In the genomic region with DNA sequence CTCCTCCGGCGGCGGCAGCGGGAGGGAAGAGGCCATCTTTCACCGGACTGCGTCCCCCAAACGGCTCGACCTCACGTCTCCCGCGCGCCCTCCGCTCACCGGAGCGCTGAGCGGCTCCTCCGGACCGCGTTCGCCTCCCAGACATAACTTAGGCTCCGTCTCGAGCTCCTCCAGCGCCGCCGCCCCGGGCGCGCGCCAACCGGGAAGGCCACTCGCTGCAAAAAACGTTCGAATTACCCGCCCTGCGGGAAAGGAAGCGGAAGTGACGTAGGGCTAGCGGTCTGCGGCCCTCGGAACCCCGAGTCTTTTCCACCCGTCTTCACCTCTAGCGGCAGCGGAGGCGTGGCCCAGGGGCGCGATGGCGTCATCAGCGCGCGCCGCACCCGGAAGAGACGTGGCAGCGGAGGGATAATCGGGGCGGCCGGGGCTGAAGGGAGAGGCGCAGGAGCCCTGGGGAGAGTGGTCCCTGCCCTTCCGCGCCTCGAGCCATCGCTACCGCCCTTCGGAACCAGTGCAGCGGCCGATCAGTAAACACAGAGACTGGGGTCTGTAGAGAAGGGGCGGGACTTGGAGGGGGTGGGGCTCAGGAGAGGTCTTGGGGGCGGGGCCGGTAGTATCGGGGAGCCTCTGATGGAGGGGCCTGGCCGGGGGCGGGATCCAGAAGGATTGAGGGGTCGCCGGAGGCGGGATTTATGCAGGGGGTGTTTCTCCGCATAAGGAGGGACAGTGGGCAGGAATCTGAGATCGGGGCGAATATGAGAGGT, we compare ENCODE assay signal across 1 cellular context.
TF ChIP-seq lines count a peak whose summit lies in the region.

A gene with protein sequence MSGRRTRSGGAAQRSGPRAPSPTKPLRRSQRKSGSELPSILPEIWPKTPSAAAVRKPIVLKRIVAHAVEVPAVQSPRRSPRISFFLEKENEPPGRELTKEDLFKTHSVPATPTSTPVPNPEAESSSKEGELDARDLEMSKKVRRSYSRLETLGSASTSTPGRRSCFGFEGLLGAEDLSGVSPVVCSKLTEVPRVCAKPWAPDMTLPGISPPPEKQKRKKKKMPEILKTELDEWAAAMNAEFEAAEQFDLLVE (minus strand): TSS at position 207 of the 764 bp plus-strand sequence. CDS start 62 bp downstream, at position 145.
A gene (plus strand): TSS at position 389 of the 764 bp plus-strand sequence. CDS start 477 bp downstream, outside the sequence.

TF ChIP-seq in GM12878, 131 proteins besides CTCF, POLR2A, EP300 and RAD21 (continued from another document):
- TF ChIP-seq, protein P1, sequence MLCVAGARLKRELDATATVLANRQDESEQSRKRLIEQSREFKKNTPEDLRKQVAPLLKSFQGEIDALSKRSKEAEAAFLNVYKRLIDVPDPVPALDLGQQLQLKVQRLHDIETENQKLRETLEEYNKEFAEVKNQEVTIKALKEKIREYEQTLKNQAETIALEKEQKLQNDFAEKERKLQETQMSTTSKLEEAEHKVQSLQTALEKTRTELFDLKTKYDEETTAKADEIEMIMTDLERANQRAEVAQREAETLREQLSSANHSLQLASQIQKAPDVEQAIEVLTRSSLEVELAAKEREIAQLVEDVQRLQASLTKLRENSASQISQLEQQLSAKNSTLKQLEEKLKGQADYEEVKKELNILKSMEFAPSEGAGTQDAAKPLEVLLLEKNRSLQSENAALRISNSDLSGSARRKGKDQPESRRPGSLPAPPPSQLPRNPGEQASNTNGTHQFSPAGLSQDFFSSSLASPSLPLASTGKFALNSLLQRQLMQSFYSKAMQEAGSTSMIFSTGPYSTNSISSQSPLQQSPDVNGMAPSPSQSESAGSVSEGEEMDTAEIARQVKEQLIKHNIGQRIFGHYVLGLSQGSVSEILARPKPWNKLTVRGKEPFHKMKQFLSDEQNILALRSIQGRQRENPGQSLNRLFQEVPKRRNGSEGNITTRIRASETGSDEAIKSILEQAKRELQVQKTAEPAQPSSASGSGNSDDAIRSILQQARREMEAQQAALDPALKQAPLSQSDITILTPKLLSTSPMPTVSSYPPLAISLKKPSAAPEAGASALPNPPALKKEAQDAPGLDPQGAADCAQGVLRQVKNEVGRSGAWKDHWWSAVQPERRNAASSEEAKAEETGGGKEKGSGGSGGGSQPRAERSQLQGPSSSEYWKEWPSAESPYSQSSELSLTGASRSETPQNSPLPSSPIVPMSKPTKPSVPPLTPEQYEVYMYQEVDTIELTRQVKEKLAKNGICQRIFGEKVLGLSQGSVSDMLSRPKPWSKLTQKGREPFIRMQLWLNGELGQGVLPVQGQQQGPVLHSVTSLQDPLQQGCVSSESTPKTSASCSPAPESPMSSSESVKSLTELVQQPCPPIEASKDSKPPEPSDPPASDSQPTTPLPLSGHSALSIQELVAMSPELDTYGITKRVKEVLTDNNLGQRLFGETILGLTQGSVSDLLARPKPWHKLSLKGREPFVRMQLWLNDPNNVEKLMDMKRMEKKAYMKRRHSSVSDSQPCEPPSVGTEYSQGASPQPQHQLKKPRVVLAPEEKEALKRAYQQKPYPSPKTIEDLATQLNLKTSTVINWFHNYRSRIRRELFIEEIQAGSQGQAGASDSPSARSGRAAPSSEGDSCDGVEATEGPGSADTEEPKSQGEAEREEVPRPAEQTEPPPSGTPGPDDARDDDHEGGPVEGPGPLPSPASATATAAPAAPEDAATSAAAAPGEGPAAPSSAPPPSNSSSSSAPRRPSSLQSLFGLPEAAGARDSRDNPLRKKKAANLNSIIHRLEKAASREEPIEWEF (IDR thresholded peaks at IDR 0.05; ENCODE audit: insufficient replicate concordance, low read depth, low read length), result no peak
- TF ChIP-seq BCL11A (IDR thresholded peaks at IDR 0.05; ENCODE audit: low read depth, low read length), result no peak
- no peak for TF ChIP-seq HDAC6 (IDR thresholded peaks at IDR 0.05; ENCODE audit: unreplicated experiment)
- TF ChIP-seq YY1 (IDR thresholded peaks at IDR 0.05; ENCODE audit: low read depth, low read length), result peak; percentile 33
- no peak; the same call in 1 of the 2 replicates for TF ChIP-seq SMARCA5 (IDR thresholded peaks at IDR 0.05)
- TF ChIP-seq, protein P2, sequence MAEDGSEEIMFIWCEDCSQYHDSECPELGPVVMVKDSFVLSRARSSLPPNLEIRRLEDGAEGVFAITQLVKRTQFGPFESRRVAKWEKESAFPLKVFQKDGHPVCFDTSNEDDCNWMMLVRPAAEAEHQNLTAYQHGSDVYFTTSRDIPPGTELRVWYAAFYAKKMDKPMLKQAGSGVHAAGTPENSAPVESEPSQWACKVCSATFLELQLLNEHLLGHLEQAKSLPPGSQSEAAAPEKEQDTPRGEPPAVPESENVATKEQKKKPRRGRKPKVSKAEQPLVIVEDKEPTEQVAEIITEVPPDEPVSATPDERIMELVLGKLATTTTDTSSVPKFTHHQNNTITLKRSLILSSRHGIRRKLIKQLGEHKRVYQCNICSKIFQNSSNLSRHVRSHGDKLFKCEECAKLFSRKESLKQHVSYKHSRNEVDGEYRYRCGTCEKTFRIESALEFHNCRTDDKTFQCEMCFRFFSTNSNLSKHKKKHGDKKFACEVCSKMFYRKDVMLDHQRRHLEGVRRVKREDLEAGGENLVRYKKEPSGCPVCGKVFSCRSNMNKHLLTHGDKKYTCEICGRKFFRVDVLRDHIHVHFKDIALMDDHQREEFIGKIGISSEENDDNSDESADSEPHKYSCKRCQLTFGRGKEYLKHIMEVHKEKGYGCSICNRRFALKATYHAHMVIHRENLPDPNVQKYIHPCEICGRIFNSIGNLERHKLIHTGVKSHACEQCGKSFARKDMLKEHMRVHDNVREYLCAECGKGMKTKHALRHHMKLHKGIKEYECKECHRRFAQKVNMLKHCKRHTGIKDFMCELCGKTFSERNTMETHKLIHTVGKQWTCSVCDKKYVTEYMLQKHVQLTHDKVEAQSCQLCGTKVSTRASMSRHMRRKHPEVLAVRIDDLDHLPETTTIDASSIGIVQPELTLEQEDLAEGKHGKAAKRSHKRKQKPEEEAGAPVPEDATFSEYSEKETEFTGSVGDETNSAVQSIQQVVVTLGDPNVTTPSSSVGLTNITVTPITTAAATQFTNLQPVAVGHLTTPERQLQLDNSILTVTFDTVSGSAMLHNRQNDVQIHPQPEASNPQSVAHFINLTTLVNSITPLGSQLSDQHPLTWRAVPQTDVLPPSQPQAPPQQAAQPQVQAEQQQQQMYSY (CRISPR knock-in tag; IDR thresholded peaks at IDR 0.05), result no peak
- TF ChIP-seq, protein P3, sequence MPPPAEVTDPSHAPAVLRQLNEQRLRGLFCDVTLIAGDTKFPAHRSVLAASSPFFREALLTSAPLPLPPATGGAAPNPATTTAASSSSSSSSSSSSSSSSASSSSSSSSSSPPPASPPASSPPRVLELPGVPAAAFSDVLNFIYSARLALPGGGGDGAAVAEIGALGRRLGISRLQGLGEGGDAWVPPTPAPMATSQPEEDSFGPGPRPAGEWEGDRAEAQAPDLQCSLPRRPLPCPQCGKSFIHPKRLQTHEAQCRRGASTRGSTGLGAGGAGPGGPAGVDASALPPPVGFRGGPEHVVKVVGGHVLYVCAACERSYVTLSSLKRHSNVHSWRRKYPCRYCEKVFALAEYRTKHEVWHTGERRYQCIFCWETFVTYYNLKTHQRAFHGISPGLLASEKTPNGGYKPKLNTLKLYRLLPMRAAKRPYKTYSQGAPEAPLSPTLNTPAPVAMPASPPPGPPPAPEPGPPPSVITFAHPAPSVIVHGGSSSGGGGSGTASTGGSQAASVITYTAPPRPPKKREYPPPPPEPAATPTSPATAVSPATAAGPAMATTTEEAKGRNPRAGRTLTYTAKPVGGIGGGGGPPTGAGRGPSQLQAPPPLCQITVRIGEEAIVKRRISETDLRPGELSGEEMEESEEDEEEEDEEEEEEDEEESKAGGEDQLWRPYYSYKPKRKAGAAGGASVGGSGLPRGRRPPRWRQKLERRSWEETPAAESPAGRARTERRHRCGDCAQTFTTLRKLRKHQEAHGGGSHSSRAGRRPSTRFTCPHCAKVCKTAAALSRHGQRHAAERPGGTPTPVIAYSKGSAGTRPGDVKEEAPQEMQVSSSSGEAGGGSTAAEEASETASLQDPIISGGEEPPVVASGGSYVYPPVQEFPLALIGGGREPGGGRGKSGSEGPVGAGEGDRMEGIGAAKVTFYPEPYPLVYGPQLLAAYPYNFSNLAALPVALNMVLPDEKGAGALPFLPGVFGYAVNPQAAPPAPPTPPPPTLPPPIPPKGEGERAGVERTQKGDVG (CRISPR knock-in tag; IDR thresholded peaks at IDR 0.05), result no peak
- TF ChIP-seq, protein P4, sequence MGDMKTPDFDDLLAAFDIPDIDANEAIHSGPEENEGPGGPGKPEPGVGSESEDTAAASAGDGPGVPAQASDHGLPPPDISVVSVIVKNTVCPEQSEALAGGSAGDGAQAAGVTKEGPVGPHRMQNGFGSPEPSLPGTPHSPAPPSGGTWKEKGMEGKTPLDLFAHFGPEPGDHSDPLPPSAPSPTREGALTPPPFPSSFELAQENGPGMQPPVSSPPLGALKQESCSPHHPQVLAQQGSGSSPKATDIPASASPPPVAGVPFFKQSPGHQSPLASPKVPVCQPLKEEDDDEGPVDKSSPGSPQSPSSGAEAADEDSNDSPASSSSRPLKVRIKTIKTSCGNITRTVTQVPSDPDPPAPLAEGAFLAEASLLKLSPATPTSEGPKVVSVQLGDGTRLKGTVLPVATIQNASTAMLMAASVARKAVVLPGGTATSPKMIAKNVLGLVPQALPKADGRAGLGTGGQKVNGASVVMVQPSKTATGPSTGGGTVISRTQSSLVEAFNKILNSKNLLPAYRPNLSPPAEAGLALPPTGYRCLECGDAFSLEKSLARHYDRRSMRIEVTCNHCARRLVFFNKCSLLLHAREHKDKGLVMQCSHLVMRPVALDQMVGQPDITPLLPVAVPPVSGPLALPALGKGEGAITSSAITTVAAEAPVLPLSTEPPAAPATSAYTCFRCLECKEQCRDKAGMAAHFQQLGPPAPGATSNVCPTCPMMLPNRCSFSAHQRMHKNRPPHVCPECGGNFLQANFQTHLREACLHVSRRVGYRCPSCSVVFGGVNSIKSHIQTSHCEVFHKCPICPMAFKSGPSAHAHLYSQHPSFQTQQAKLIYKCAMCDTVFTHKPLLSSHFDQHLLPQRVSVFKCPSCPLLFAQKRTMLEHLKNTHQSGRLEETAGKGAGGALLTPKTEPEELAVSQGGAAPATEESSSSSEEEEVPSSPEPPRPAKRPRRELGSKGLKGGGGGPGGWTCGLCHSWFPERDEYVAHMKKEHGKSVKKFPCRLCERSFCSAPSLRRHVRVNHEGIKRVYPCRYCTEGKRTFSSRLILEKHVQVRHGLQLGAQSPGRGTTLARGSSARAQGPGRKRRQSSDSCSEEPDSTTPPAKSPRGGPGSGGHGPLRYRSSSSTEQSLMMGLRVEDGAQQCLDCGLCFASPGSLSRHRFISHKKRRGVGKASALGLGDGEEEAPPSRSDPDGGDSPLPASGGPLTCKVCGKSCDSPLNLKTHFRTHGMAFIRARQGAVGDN (IDR thresholded peaks at IDR 0.05), result 0 out of 2 replicates have a peak, but pooled peaks have one; percentile 25
- no peak for TF ChIP-seq NR2C2 (IDR thresholded peaks at IDR 0.05; ENCODE audit: borderline replicate concordance, control insufficient read depth, insufficient read length, low read depth)
- TF ChIP-seq, protein P5, sequence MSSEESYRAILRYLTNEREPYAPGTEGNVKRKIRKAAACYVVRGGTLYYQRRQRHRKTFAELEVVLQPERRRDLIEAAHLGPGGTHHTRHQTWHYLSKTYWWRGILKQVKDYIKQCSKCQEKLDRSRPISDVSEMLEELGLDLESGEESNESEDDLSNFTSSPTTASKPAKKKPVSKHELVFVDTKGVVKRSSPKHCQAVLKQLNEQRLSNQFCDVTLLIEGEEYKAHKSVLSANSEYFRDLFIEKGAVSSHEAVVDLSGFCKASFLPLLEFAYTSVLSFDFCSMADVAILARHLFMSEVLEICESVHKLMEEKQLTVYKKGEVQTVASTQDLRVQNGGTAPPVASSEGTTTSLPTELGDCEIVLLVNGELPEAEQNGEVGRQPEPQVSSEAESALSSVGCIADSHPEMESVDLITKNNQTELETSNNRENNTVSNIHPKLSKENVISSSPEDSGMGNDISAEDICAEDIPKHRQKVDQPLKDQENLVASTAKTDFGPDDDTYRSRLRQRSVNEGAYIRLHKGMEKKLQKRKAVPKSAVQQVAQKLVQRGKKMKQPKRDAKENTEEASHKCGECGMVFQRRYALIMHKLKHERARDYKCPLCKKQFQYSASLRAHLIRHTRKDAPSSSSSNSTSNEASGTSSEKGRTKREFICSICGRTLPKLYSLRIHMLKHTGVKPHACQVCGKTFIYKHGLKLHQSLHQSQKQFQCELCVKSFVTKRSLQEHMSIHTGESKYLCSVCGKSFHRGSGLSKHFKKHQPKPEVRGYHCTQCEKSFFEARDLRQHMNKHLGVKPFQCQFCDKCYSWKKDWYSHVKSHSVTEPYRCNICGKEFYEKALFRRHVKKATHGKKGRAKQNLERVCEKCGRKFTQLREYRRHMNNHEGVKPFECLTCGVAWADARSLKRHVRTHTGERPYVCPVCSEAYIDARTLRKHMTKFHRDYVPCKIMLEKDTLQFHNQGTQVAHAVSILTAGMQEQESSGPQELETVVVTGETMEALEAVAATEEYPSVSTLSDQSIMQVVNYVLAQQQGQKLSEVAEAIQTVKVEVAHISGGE (CRISPR knock-in tag; IDR thresholded peaks at IDR 0.05), result peak; percentile 45; the same call in 1 of the 2 replicates
- TF ChIP-seq FOS (IDR thresholded peaks at IDR 0.05; ENCODE audit: borderline replicate concordance, extremely low read depth, insufficient read length), result no peak
- TF ChIP-seq NBN (IDR thresholded peaks at IDR 0.05), result peak; percentile 92
- peak; percentile 97 for TF ChIP-seq GABPA (IDR thresholded peaks at IDR 0.05; ENCODE audit: low read depth)
- TF ChIP-seq ZZZ3 (IDR thresholded peaks at IDR 0.05; ENCODE audit: control insufficient read depth, insufficient read length, low read depth), result no peak
- TF ChIP-seq, protein P6, sequence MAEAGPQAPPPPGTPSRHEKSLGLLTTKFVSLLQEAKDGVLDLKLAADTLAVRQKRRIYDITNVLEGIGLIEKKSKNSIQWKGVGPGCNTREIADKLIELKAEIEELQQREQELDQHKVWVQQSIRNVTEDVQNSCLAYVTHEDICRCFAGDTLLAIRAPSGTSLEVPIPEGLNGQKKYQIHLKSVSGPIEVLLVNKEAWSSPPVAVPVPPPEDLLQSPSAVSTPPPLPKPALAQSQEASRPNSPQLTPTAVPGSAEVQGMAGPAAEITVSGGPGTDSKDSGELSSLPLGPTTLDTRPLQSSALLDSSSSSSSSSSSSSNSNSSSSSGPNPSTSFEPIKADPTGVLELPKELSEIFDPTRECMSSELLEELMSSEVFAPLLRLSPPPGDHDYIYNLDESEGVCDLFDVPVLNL (IDR thresholded peaks at IDR 0.05; ENCODE audit: low read depth, low read length), result peak; percentile 100
- TF ChIP-seq SUZ12 (IDR thresholded peaks at IDR 0.05; ENCODE audit: unreplicated experiment), result no peak
- no peak for TF ChIP-seq STAT3 (IDR thresholded peaks at IDR 0.05; ENCODE audit: low read depth, low read length)
- peak; percentile 92 for TF ChIP-seq CHD2 (IDR thresholded peaks at IDR 0.05; ENCODE audit: borderline replicate concordance, low read depth, low read length)
